In genomic region chr12:123365141-123365917, GRCh38 we compare ENCODE assay signal across 8 cellular contexts. TPM values are rescaled to one million over a fixed set of nuclear protein-coding genes. Genes with fewer than 3 reads are reported as not detected.
DNase-seq lines count a peak whose midpoint lies in the region; ATAC-seq, FAIRE-seq and TF ChIP-seq lines count a peak whose summit lies in the region.

No MANE protein-coding gene starts in this region.

- no peaks in the 10 kb centered on the region for H4K20me1 ChIP-seq in endothelial cell of umbilical vein (replicated peaks; ENCODE audit: control insufficient read depth, extremely low read depth, insufficient read depth, low read length)

- POLR2A ChIA-PET in endothelial cell of umbilical vein (lab: Charles Lee) = interaction anchor here (0.6 to 1.6 kb wide), 5 partner anchors 19 to 694 kb away, joined by 3 to 12 read pairs (median 4); partner anchors contain the start of genes KMT5A, MPHOSPH9 and MTRFR

- H3K9me1 ChIP-seq in endothelial cell of umbilical vein (replicated peaks; ENCODE audit: control insufficient read depth, extremely low read depth, insufficient read depth, low read length) = no peaks in the 10 kb centered on the region

- TF ChIP-seq CTCF in D721Med (IDR thresholded peaks at IDR 0.05; ENCODE audit: insufficient read depth, missing control alignments) (peak; percentile 80), endothelial cell of umbilical vein (IDR thresholded peaks at IDR 0.05; ENCODE audit: extremely low read depth in 1 of 2, insufficient read depth in 1 of 2, low read depth in 1 of 2, low read length in 2 of 2) (peak; percentile 78 to 82)

- intact Hi-C loops in endothelial cell of umbilical vein (cut with micrococcal nuclease) = loop anchor here (1.0 to 2.0 kb wide), 4 partner anchors 19 to 95 kb away; partner anchors contain the start of genes CDK2AP1 and KMT5A

- TSS peak; percentile 88 for BruUV-seq in endothelial cell of umbilical vein (replicated peaks; lab: Mats Ljungman, UMichigan)

- H3K27ac ChIP-seq in HUES48 (ENCODE audit: low read depth, low read length) (peak overlapping the region; percentile 95), endothelial cell of umbilical vein (ENCODE audit: insufficient read depth, low read depth, low read length) (peak overlapping the region; percentile 75)

- H3K9me3 ChIP-seq in HUES48 (ENCODE audit: control insufficient read depth, insufficient read depth, low read length) (no peaks in the 10 kb centered on the region), NT2/D1 (ENCODE audit: insufficient read depth, low read length) (no peaks in the 10 kb centered on the region), endothelial cell of umbilical vein (replicated peaks; ENCODE audit: control insufficient read depth, insufficient read depth, low read length) (no peaks in the 10 kb centered on the region)

- H3K36me3 ChIP-seq in HUES48 (ENCODE audit: control insufficient read depth, insufficient read depth, low read length) = no peaks in the 10 kb centered on the region
- peaks cover 4% of the 10 kb centered on the region for H3K36me3 ChIP-seq in NT2/D1 (ENCODE audit: insufficient read depth, insufficient read length, low read length)
- H3K36me3 ChIP-seq in endothelial cell of umbilical vein (ENCODE audit: control insufficient read depth in 2 of 2, extremely low read depth in 1 of 2, insufficient read depth in 2 of 2, low read length in 2 of 2) = no peaks in the 10 kb centered on the region

- TF ChIP-seq POLR2A in endothelial cell of umbilical vein (IDR thresholded peaks at IDR 0.05; ENCODE audit: low read depth, low read length) = peak; percentile 85

- ATAC-seq in GM21390 (IDR thresholded peaks at IDR 0.05; ENCODE audit: unreplicated experiment) = peak; percentile 64

- H3K4me1 ChIP-seq in HUES48 (ENCODE audit: control insufficient read depth, insufficient read depth, low read length) (no peaks in the 10 kb centered on the region), NT2/D1 (ENCODE audit: insufficient read depth, insufficient read length) (peaks cover 2% of the 10 kb centered on the region), endothelial cell of umbilical vein (ENCODE audit: control insufficient read depth, extremely low read depth, insufficient read depth, low read length) (peaks cover 13% of the 10 kb centered on the region)

- DNase-seq in D721Med (ENCODE audit: insufficient read length, low spot score) (peak; percentile 90), NT2/D1 (ENCODE audit: low read depth, low spot score) (peak; percentile 99), endothelial cell of umbilical vein (ENCODE audit: low read depth, low spot score) (peak; percentile 99), midbrain (lab: John Stamatoyannopoulos, UW) (peak; percentile 99)
- DNase-seq in activated CD8-positive, alpha-beta memory T cell treated with anti-CD3 and anti-CD28 coated beads, Interleukin-2, amount 50 U/mL, for 4 hours = peak; percentile 97
- peak; percentile 94 to 96 for DNase-seq in stimulated activated CD8-positive, alpha-beta memory T cell treated with anti-CD3 and anti-CD28 coated beads, Interleukin-2, amount 100 ng/mL, for 1 hour (ENCODE audit: low read depth in 2 of 2)

- H3K27me3 ChIP-seq in HUES48 (ENCODE audit: control insufficient read depth, insufficient read depth, low read length) = no peaks in the 10 kb centered on the region
- no peaks in the 10 kb centered on the region for H3K27me3 ChIP-seq in NT2/D1 (ENCODE audit: insufficient read depth, insufficient read length)
- H3K27me3 ChIP-seq in endothelial cell of umbilical vein (ENCODE audit: control insufficient read depth in 2 of 2, insufficient read depth in 2 of 2, low read length in 2 of 2) = no peaks in the 10 kb centered on the region

- H3K4me3 ChIP-seq in HUES48 (ENCODE audit: low read depth, low read length) (peak overlapping the region; percentile 92), NT2/D1 (ENCODE audit: insufficient read length, low read depth) (peak overlapping the region; percentile 70), endothelial cell of umbilical vein (replicated peaks in 1 of 3; ENCODE audit: insufficient read depth in 1 of 3, low read depth in 1 of 3, low read length in 3 of 3) (peak overlapping the region; percentile 47 to 93 (median 79))

- FAIRE-seq in D721Med (lab: Jason Lieb, UNC) = no peak
- FAIRE-seq in endothelial cell of umbilical vein (lab: Jason Lieb, UNC) = peak; percentile 97

- peaks cover 40% of the 10 kb centered on the region for H3K79me2 ChIP-seq in endothelial cell of umbilical vein (ENCODE audit: control insufficient read depth, insufficient read depth, low read length)

- dilution Hi-C loops in endothelial cell of umbilical vein (cut with MboI; ENCODE audit: extremely low pct_ligation_motif_present, low sequenced_read_pairs) = no loop called here

- H3K9ac ChIP-seq in HUES48 (ENCODE audit: low read depth, low read length) (peak overlapping the region; percentile 84), NT2/D1 (ENCODE audit: insufficient read length, low read depth) (peak overlapping the region; percentile 81), endothelial cell of umbilical vein (replicated peaks; ENCODE audit: extremely low read depth, insufficient read depth, low read length) (peak overlapping the region; percentile 90)

- CTCF ChIA-PET in endothelial cell of umbilical vein (lab: Charles Lee) = interaction anchor here (0.6 to 3.0 kb wide), 26 partner anchors 9 to 218 kb away, joined by 3 to 51 read pairs (median 5); partner anchors contain the start of genes KMT5A, MPHOSPH9 and MTRFR

- peak overlapping the region; percentile 72 for H3K4me2 ChIP-seq in endothelial cell of umbilical vein (ENCODE audit: insufficient read depth, low read length)

- peak overlapping the region; percentile 72 for H2AFZ ChIP-seq in endothelial cell of umbilical vein (ENCODE audit: low read depth, low read length)

TF ChIP-seq in endothelial cell of umbilical vein, 7 proteins besides CTCF, POLR2A, EP300 and RAD21:
- TF ChIP-seq GATA2 (IDR thresholded peaks at IDR 0.05; ENCODE audit: insufficient read depth, insufficient read length, low read depth, low read length) = no peak
- TF ChIP-seq MYC (IDR thresholded peaks at IDR 0.05; ENCODE audit: low read depth, low read length) = peak; percentile 18
- no peak for TF ChIP-seq JUN (IDR thresholded peaks at IDR 0.05; ENCODE audit: borderline replicate concordance, insufficient read depth, insufficient read length, low read depth)
- TF ChIP-seq POLR2AphosphoS5 (IDR thresholded peaks at IDR 0.05; ENCODE audit: insufficient read depth, low read depth, low read length) = peak; percentile 82
- TF ChIP-seq FOS (IDR thresholded peaks at IDR 0.05; ENCODE audit: borderline replicate concordance, insufficient read depth, low read length) = no peak
- TF ChIP-seq EZH2 (IDR thresholded peaks at IDR 0.05; ENCODE audit: borderline replicate concordance, low read depth, low read length, severe bottlenecking) = no peak
- TF ChIP-seq MAX (IDR thresholded peaks at IDR 0.05; ENCODE audit: insufficient read depth, insufficient read length) = peak; percentile 86
TF ChIP-seq in endothelial cell of umbilical vein: peak in this region for 3.

RNA-seq across cellular contexts. Expression of gene SBNO1, which starts 0.7 kb away (rescaled TPM):
- 32.5 and 34.2 TPM in 2 replicates for total RNA-seq in endothelial cell of umbilical vein
- polyA plus RNA-seq in endothelial cell of umbilical vein = 3.8 and 4.8 TPM in 2 replicates
- polyA plus RNA-seq in endothelial cell of umbilical vein (2011; cell fraction: cytosol; rRNA removed) = 4.8 and 5.0 TPM in 2 replicates
- polyA plus RNA-seq in endothelial cell of umbilical vein (2011; cell fraction: nucleus; rRNA removed) = 8.7 and 10.2 TPM in 2 replicates
- 17.1 and 24.4 TPM in 2 replicates for polyA plus RNA-seq in endothelial cell of umbilical vein (2012)
- 18.1 and 21.6 TPM in 2 replicates for polyA minus RNA-seq in endothelial cell of umbilical vein
- polyA minus RNA-seq in endothelial cell of umbilical vein (2011; cell fraction: cytosol; rRNA and poly(A)+ RNA removed) = 15.8 TPM
- 10.6 and 14.2 TPM in 2 replicates for polyA minus RNA-seq in endothelial cell of umbilical vein (2011; cell fraction: nucleus; rRNA and poly(A)+ RNA removed)

RNA-seq across cellular contexts. Expression of gene KMT5A, which starts 18.6 kb away (rescaled TPM):
- total RNA-seq in endothelial cell of umbilical vein = 75.4 and 77.4 TPM in 2 replicates
- polyA plus RNA-seq in endothelial cell of umbilical vein = 22.3 and 26.1 TPM in 2 replicates
- 33.6 and 34.2 TPM in 2 replicates for polyA plus RNA-seq in endothelial cell of umbilical vein (2011; cell fraction: cytosol; rRNA removed)
- polyA plus RNA-seq in endothelial cell of umbilical vein (2011; cell fraction: nucleus; rRNA removed) = 57.6 and 75.5 TPM in 2 replicates
- polyA plus RNA-seq in endothelial cell of umbilical vein (2012) = 52.7 and 58.3 TPM in 2 replicates
- 22.1 and 25.0 TPM in 2 replicates for polyA minus RNA-seq in endothelial cell of umbilical vein
- 26.3 TPM for polyA minus RNA-seq in endothelial cell of umbilical vein (2011; cell fraction: cytosol; rRNA and poly(A)+ RNA removed)
- 27.6 and 37.4 TPM in 2 replicates for polyA minus RNA-seq in endothelial cell of umbilical vein (2011; cell fraction: nucleus; rRNA and poly(A)+ RNA removed)

Comparison
In these comparisons a context has a peak if more than half of its experiments do, and no peak if none do; other contexts are left out.
1. Peak in every context shown above with its lines: DNase-seq, ATAC-seq, H3K4me3 ChIP-seq and H3K27ac ChIP-seq.